Comparison of ENCODE assay signal across 1 cellular context in the genomic region with DNA sequence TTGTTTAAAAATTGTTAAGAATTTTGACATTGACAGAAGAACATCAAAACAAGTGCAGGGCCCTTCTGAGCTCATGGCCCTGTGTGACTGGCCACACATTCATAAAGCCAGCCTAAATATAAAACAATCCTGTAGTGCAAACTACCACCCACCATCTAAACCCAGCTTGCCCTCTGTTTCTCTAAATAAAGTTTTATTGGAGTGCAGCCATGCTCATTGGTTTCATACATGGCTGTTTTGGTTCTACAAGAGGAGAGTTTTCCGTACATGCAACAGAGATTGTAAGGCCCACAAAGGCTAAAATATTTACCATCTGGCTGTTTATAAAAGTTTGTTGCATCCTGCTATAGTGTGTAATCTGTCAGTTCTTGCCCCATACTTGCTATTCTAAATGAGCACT.
TF ChIP-seq lines count a peak whose summit lies in the region.

No MANE protein-coding gene starts in this region.

TF ChIP-seq in HepG2, 621 proteins besides CTCF, POLR2A, EP300 and RAD21:
- TF ChIP-seq IRX3 (CRISPR knock-in tag; IDR thresholded peaks at IDR 0.05; ENCODE audit: borderline replicate concordance, low read depth) (no peak), SP4 (CRISPR knock-in tag; IDR thresholded peaks at IDR 0.05) (no peak), TRIM24 (CRISPR knock-in tag; IDR thresholded peaks at IDR 0.05) (no peak), ZNF275 (CRISPR knock-in tag; IDR thresholded peaks at IDR 0.05; ENCODE audit: borderline replicate concordance) (no peak), SKI (IDR thresholded peaks at IDR 0.05; ENCODE audit: partially characterized antibody) (no peak), ZNF343 (CRISPR knock-in tag; IDR thresholded peaks at IDR 0.05) (no peak), ZNF557 (CRISPR knock-in tag; IDR thresholded peaks at IDR 0.05) (no peak)
- TF ChIP-seq, protein P1, sequence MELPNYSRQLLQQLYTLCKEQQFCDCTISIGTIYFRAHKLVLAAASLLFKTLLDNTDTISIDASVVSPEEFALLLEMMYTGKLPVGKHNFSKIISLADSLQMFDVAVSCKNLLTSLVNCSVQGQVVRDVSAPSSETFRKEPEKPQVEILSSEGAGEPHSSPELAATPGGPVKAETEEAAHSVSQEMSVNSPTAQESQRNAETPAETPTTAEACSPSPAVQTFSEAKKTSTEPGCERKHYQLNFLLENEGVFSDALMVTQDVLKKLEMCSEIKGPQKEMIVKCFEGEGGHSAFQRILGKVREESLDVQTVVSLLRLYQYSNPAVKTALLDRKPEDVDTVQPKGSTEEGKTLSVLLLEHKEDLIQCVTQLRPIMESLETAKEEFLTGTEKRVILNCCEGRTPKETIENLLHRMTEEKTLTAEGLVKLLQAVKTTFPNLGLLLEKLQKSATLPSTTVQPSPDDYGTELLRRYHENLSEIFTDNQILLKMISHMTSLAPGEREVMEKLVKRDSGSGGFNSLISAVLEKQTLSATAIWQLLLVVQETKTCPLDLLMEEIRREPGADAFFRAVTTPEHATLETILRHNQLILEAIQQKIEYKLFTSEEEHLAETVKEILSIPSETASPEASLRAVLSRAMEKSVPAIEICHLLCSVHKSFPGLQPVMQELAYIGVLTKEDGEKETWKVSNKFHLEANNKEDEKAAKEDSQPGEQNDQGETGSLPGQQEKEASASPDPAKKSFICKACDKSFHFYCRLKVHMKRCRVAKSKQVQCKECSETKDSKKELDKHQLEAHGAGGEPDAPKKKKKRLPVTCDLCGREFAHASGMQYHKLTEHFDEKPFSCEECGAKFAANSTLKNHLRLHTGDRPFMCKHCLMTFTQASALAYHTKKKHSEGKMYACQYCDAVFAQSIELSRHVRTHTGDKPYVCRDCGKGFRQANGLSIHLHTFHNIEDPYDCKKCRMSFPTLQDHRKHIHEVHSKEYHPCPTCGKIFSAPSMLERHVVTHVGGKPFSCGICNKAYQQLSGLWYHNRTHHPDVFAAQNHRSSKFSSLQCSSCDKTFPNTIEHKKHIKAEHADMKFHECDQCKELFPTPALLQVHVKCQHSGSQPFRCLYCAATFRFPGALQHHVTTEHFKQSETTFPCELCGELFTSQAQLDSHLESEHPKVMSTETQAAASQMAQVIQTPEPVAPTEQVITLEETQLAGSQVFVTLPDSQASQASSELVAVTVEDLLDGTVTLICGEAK (IDR thresholded peaks at IDR 0.05), result no peak
- TF ChIP-seq, protein P1 (CRISPR knock-in tag; IDR thresholded peaks at IDR 0.05), result peak; percentile 85
TF ChIP-seq in HepG2: peak in this region for 1.
